21 cellular contexts compared by ENCODE assay signal in the genomic region with DNA sequence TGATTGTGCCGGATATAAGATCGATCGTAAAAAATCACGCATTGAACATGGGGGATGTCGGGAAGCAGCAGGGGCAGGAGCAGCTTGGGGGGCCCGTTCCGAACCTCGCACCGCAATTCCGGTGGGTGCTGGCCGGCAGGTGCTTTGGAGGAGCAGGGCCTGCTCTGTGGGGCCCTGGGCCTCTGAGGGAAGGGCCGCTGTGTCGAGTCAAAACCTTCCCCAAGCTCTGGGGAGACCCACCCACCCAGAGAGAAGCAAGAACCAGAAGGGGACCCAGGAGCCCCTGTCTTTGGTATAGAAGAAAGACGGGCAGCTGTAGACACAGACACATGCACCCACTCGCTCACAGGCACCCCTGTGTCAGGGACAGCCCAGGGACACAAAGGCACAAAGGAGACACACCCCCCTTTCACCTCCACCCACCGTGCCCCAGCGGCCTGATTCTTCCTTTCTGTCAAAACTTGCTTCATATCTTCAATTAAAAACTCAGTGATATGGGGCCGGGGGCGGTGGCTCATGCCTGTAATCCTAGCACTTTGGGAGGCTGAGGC.
"Had no signal": no experiment of that assay in that cellular context is flagged by ENCODE, and none has a peak within 500 bp of the region (broad histone marks: within the 10 kb centered on the region; RNA-seq: fewer than 3 reads in every experiment).

No MANE protein-coding gene starts in this region.

- H3K9me3 Mint-ChIP-seq: immature natural killer cell; natural killer cell; stimulated activated effector memory CD8-positive, alpha-beta T cell treated with anti-CD3 and anti-CD28 coated beads, Interleukin-12 subunit alpha, Interleukin-12 subunit beta, amount 100 ng/mL, for 72 hours had no signal

- ATAC-seq: heart right ventricle; left ventricle myocardium superior; lower lobe of right lung; natural killer cell; sciatic nerve; stimulated activated effector memory CD8-positive, alpha-beta T cell treated with anti-CD3 and anti-CD28 coated beads, Interleukin-12 subunit alpha, Interleukin-12 subunit beta, amount 100 ng/mL, for 72 hours had no signal

- H3K4me1 Mint-ChIP-seq: immature natural killer cell; natural killer cell; stimulated activated effector memory CD8-positive, alpha-beta T cell treated with anti-CD3 and anti-CD28 coated beads, Interleukin-12 subunit alpha, Interleukin-12 subunit beta, amount 100 ng/mL, for 72 hours had no signal

- H3K4me3 Mint-ChIP-seq: immature natural killer cell; natural killer cell; stimulated activated effector memory CD8-positive, alpha-beta T cell treated with anti-CD3 and anti-CD28 coated beads, Interleukin-12 subunit alpha, Interleukin-12 subunit beta, amount 100 ng/mL, for 72 hours had no signal

- H3K27ac Mint-ChIP-seq: immature natural killer cell; natural killer cell; stimulated activated effector memory CD8-positive, alpha-beta T cell treated with anti-CD3 and anti-CD28 coated beads, Interleukin-12 subunit alpha, Interleukin-12 subunit beta, amount 100 ng/mL, for 72 hours had no signal

- H3K36me3 Mint-ChIP-seq: immature natural killer cell; natural killer cell; stimulated activated effector memory CD8-positive, alpha-beta T cell treated with anti-CD3 and anti-CD28 coated beads, Interleukin-12 subunit alpha, Interleukin-12 subunit beta, amount 100 ng/mL, for 72 hours had no signal

- DNase-seq: dermis blood vessel endothelial cell; effector memory CD4-positive, alpha-beta T cell; esophagus squamous epithelium; foreskin melanocyte; glutamatergic neuron; heart right ventricle; hypothalamus; immature natural killer cell; islet precursor cell; kidney glomerular epithelial cell; left ventricle myocardium superior; lower lobe of right lung; natural killer cell; stimulated activated CD4-positive, alpha-beta T cell treated with anti-CD3 and anti-CD28 coated beads, Interleukin-12 subunit alpha, Interleukin-12 subunit beta, amount 100 ng/mL, for 4 hours; stimulated activated CD4-positive, alpha-beta T cell treated with anti-CD3 and anti-CD28 coated beads, Interleukin-1b, Interleukin-23, amount 100 ng/mL, for 48 hours; stimulated activated CD4-positive, alpha-beta T cell treated with anti-CD3 and anti-CD28 coated beads, Interleukin-4, amount 100 ng/mL, for 24 hours; stimulated activated naive CD4-positive, alpha-beta T cell treated with Interleukin-2 at 50 U/mL for 16 hours; stomach; thyroid gland had no signal
